ENCODE assay signal across 9 cellular contexts in the genomic region with DNA sequence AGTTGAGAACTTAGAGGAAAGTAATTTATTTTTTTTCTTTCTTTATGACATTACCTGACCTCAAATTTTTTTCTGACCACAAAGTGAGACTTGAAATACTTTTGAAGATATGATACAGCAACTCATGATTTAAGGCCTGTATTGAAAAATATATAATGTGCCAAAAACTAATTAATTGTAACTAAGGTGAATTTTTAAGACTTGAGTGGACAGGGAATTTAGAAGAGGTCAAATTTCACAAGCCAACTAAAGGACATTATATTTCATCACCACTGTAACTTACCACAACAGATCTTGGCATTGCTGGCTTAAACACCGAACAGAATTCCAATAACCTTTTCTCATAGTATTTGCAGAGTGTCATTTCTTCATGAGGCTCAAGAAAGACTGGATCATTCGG. TPM values are rescaled to one million over a fixed set of nuclear protein-coding genes. Genes with fewer than 3 reads are reported as not detected.
DNase-seq lines count a peak whose midpoint lies in the region; ATAC-seq and TF ChIP-seq lines count a peak whose summit lies in the region.
"Had no signal": no experiment of that assay in that cellular context is flagged by ENCODE, and none has a peak within 500 bp of the region (broad histone marks: within the 10 kb centered on the region; RNA-seq: fewer than 3 reads in every experiment).

No MANE protein-coding gene starts in this region.

- peaks cover 18% of the 10 kb centered on the region for H3K36me3 Mint-ChIP-seq in mesothelial cell of epicardium

- H3K27me3 Mint-ChIP-seq in mesothelial cell of epicardium (ENCODE audit: low read depth) = peaks cover 1% of the 10 kb centered on the region

- no peaks in the 10 kb centered on the region for H3K9me3 ChIP-seq in BE2C
- H3K9me3 ChIP-seq in ascending aorta = no peaks in the 10 kb centered on the region
- H3K9me3 ChIP-seq in left lung = no peaks in the 10 kb centered on the region
- H3K9me3 ChIP-seq: spleen had no signal

- ATAC-seq in left lung = no peak
- ATAC-seq in GM19351 (IDR thresholded peaks at IDR 0.05; ENCODE audit: unreplicated experiment) = no peak

- no peaks in the 10 kb centered on the region for H3K4me1 ChIP-seq in BE2C
- peaks cover 0 to 2% of the 10 kb centered on the region in 2 donors for H3K4me1 ChIP-seq in ascending aorta
- H3K4me1 ChIP-seq in left lung = peaks cover 4 to 42% of the 10 kb centered on the region in 2 donors

- H3K27ac Mint-ChIP-seq in mesothelial cell of epicardium = no peak overlapping the region

- intact Hi-C loops in ascending aorta (cut with DNase I) = loop anchor here (5.0 to 10.0 kb wide), 4 partner anchors 144 to 854 kb away; a partner anchor contains a TSS
- intact Hi-C loops in left lung (cut with DNase I) = no loop called here

- H3K4me3 ChIP-seq in BE2C (ENCODE audit: low read depth, low read length) (peak overlapping the region; percentile 99), HL-60 (replicated peaks; ENCODE audit: insufficient read depth, low read length) (peak overlapping the region; percentile 76; the same call in 1 of the 2 replicates), ascending aorta (peak overlapping the region; percentile 78 to 79), left lung (peak overlapping the region in 1 of 2 donors; percentile 74)

- no peak for DNase-seq in BE2C
- DNase-seq in HL-60 (ENCODE audit: low read depth in 1 of 2, low spot score in 1 of 2) = no peak
- no peak for DNase-seq in ascending aorta (ENCODE audit: low spot score in 2 of 2)
- no peak for DNase-seq in mesothelial cell of epicardium (ENCODE audit: low spot score in 2 of 2, unreplicated experiment in 2 of 2)
- no peak for DNase-seq in NCI-H1694 (lab: John Stamatoyannopoulos, UW)
- no peak for DNase-seq in left lung
- DNase-seq in GF-D8 (lab: John Stamatoyannopoulos, UW) = no peak
- DNase-seq: spleen had no signal

- TF ChIP-seq CTCF in BE2C (IDR thresholded peaks at IDR 0.05; ENCODE audit: low read depth, low read length) (no peak), HL-60 (IDR thresholded peaks at IDR 0.05; ENCODE audit: insufficient read depth, low read length) (no peak), ascending aorta (IDR thresholded peaks at IDR 0.05) (no peak), mesothelial cell of epicardium (IDR thresholded peaks at IDR 0.05; ENCODE audit: unreplicated experiment) (no peak), left lung (IDR thresholded peaks at IDR 0.05) (no peak)

- peaks cover 45% of the 10 kb centered on the region for H3K36me3 ChIP-seq in BE2C
- H3K36me3 ChIP-seq in ascending aorta = peaks cover 19 to 33% of the 10 kb centered on the region in 2 donors
- H3K36me3 ChIP-seq in left lung = peaks cover 0 to 48% of the 10 kb centered on the region in 2 donors

- H3K27me3 ChIP-seq in BE2C = no peaks in the 10 kb centered on the region
- no peaks in the 10 kb centered on the region for H3K27me3 ChIP-seq in HL-60 (ENCODE audit: insufficient read depth, poor library complexity, severe bottlenecking)
- H3K27me3 ChIP-seq in ascending aorta = no peaks in the 10 kb centered on the region
- H3K27me3 ChIP-seq in left lung = no peaks in the 10 kb centered on the region
- H3K27me3 ChIP-seq: spleen had no signal

- peak overlapping the region; percentile 57 for H3K4me3 Mint-ChIP-seq in mesothelial cell of epicardium

- peaks cover 19% of the 10 kb centered on the region for H3K4me1 Mint-ChIP-seq in mesothelial cell of epicardium

- H3K9me3 Mint-ChIP-seq in mesothelial cell of epicardium = no peaks in the 10 kb centered on the region

- no peak overlapping the region for H3K27ac ChIP-seq in HL-60 (replicated peaks)
- peak overlapping the region; percentile 95 to 98 for H3K27ac ChIP-seq in ascending aorta
- H3K27ac ChIP-seq in left lung = no peak overlapping the region

RNA-seq across cellular contexts. Expression of a gene that starts 1.8 kb away (rescaled TPM):
- 91.2 TPM for polyA plus RNA-seq in BE2C (2012; ENCODE audit: insufficient read depth, insufficient read length, low read depth)
- total RNA-seq in ascending aorta = 65.7 TPM
- 35.7 to 41.8 TPM (median 39.9 TPM) in 3 replicates for total RNA-seq in mesothelial cell of epicardium
- 10 to 100 TPM; 31.9 to 50.1 TPM for total RNA-seq in left lung

Comparison
In these comparisons a context has a peak if more than half of its experiments do, and no peak if none do; other contexts are left out.
1. H3K27ac ChIP-seq: peak in ascending aorta (2 of 2); none in HL-60 (single experiment) and left lung (0 of 2).